In genomic region chr2:20411361-20411894, GRCh38 we compare ENCODE assay signal across 8 cellular contexts. TPM values are rescaled to one million over a fixed set of nuclear protein-coding genes. Genes with fewer than 3 reads are reported as not detected.
DNase-seq lines count a peak whose midpoint lies in the region; ATAC-seq and TF ChIP-seq lines count a peak whose summit lies in the region.

No MANE protein-coding gene starts in this region.

- H3K4me3 Mint-ChIP-seq in GM23338: no peak overlapping the region
- H3K4me3 Mint-ChIP-seq in T-cell: no peak overlapping the region

- TF ChIP-seq POLR2A in adrenal gland (IDR thresholded peaks at IDR 0.05) (no peak), gastrocnemius medialis (IDR thresholded peaks at IDR 0.05) (no peak)

- DNase-seq in GM23338 (ENCODE audit: low spot score) (peak; percentile 87), T-cell (peak; percentile 38 to 74 (median 60)), adrenal gland (peak; percentile 77 to 94 (median 90)), right cardiac atrium (peak; percentile 80 to 95 (median 91)), gastrocnemius medialis (peak; percentile 63 to 80), NCI-H128 (lab: John Stamatoyannopoulos, UW; ENCODE audit: unreplicated experiment) (no peak)

- no peak overlapping the region for H3K4me2 ChIP-seq in GM23338
- no peak overlapping the region for H3K4me2 ChIP-seq in KMS-11

- POLR2A ChIA-PET in T-cell (lab: Charles Lee): interaction anchor here (1.0 kb wide), 2 partner anchors 35 to 36 kb away, joined by 3 to 5 read pairs; partner anchors contain the start of gene RHOB (in 2 of the 2)

- WGBS in adrenal gland, 4 donors: 18 to 67% (median 21%) methylated on average over 1 to 3 of the region's 3 CpGs
- WGBS in right cardiac atrium: 22% methylated on average over 3 of the region's 3 CpGs

- H3K36me3 Mint-ChIP-seq in GM23338 (ENCODE audit: low read depth): peaks cover 3% of the 10 kb centered on the region; the same call in 2 of the 3 replicates
- H3K36me3 Mint-ChIP-seq in T-cell: peaks cover 12% of the 10 kb centered on the region

- H3K4me1 Mint-ChIP-seq in GM23338 (no peaks in the 10 kb centered on the region), T-cell (no peaks in the 10 kb centered on the region)

- H3K36me3 ChIP-seq in GM23338 (ENCODE audit: insufficient read depth) (no peaks in the 10 kb centered on the region), KMS-11 (ENCODE audit: insufficient read depth) (no peaks in the 10 kb centered on the region), adrenal gland (replicated peaks in 1 of 2) (no peaks in the 10 kb centered on the region), gastrocnemius medialis (no peaks in the 10 kb centered on the region)

- ATAC-seq in GM23338 (peak; percentile 99), T-cell (replicated peaks in 1 of 4) (peak; percentile 82 to 94 (median 88)), right cardiac atrium (peak; percentile 93), gastrocnemius medialis (peak; percentile 89 to 95)

- H4K20me1 ChIP-seq in GM23338 (replicated peaks; ENCODE audit: insufficient read depth) (no peaks in the 10 kb centered on the region), KMS-11 (ENCODE audit: insufficient read depth) (no peaks in the 10 kb centered on the region)

- H3K27me3 Mint-ChIP-seq in GM23338 (ENCODE audit: insufficient read depth, low read depth, poor library complexity) (peaks cover 9% of the 10 kb centered on the region), T-cell (peaks cover 5 to 7% of the 10 kb centered on the region in 2 donors)

- no peak overlapping the region for H3K27ac Mint-ChIP-seq in GM23338
- no peak overlapping the region for H3K27ac Mint-ChIP-seq in T-cell

- peaks cover 16% of the 10 kb centered on the region; the same call in 2 of the 3 replicates for H3K9me3 Mint-ChIP-seq in GM23338
- peaks cover 8 to 25% (median 21%) of the 10 kb centered on the region in 3 donors for H3K9me3 Mint-ChIP-seq in T-cell

- peak; percentile 97 for TF ChIP-seq CTCF in GM12873 (IDR thresholded peaks at IDR 0.05; ENCODE audit: insufficient read depth, low read depth, low read length, missing control alignments)
- peak; percentile 80 to 91 for TF ChIP-seq CTCF in GM23338 (conservative IDR thresholded peaks at IDR 0.05; ENCODE audit: low read depth in 2 of 2)
- TF ChIP-seq CTCF in KMS-11 (conservative IDR thresholded peaks at IDR 0.05; ENCODE audit: low read depth, low read length): peak; percentile 75
- TF ChIP-seq CTCF in adrenal gland (IDR thresholded peaks at IDR 0.05): peak; percentile 66 to 88 (median 83)
- TF ChIP-seq CTCF in gastrocnemius medialis (IDR thresholded peaks at IDR 0.05 in 4 of 5, conservative IDR thresholded peaks at IDR 0.05 in 1 of 5): peak; percentile 53 to 79 (median 76)

- H3K79me2 ChIP-seq in GM23338 (replicated peaks; ENCODE audit: insufficient read depth) (no peaks in the 10 kb centered on the region), KMS-11 (ENCODE audit: insufficient read depth, low read depth) (no peaks in the 10 kb centered on the region)

- no peaks in the 10 kb centered on the region for H3F3A ChIP-seq in GM23338 (replicated peaks; ENCODE audit: low read depth)

- H3K4me3 ChIP-seq in GM23338: no peak overlapping the region
- no peak overlapping the region for H3K4me3 ChIP-seq in KMS-11 (IDR thresholded peaks at IDR 0.05; ENCODE audit: insufficient read depth, low read depth, low read length)
- H3K4me3 ChIP-seq in adrenal gland: no peak overlapping the region
- no peak overlapping the region for H3K4me3 ChIP-seq in right cardiac atrium (ENCODE audit: low read length)
- no peak overlapping the region for H3K4me3 ChIP-seq in gastrocnemius medialis

- no peaks in the 10 kb centered on the region for H3K27me3 ChIP-seq in GM23338 (ENCODE audit: insufficient read depth)
- H3K27me3 ChIP-seq in KMS-11 (ENCODE audit: insufficient read depth, low read depth): no peaks in the 10 kb centered on the region
- no peaks in the 10 kb centered on the region for H3K27me3 ChIP-seq in adrenal gland
- no peaks in the 10 kb centered on the region for H3K27me3 ChIP-seq in right cardiac atrium (ENCODE audit: control insufficient read depth, insufficient read depth)
- no peaks in the 10 kb centered on the region for H3K27me3 ChIP-seq in gastrocnemius medialis

- CTCF ChIA-PET in T-cell (lab: Charles Lee): interaction anchor here (0.5 to 2.9 kb wide), 22 partner anchors 8 to 456 kb away, joined by 3 to 27 read pairs (median 5); partner anchors contain the start of genes HS1BP3 (in 2 of the 2) and RHOB (in 1 of the 2)

- intact Hi-C loops in adrenal gland (cut with DNase I): no loop called here
- intact Hi-C loops in right cardiac atrium (cut with DNase I): no loop called here
- intact Hi-C loops in gastrocnemius medialis (cut with DNase I; ENCODE audit: low total_unique reads): no loop called here

- H3K27ac ChIP-seq in GM23338 (ENCODE audit: low read depth): no peak overlapping the region
- H3K27ac ChIP-seq in KMS-11: no peak overlapping the region
- H3K27ac ChIP-seq in adrenal gland: no peak overlapping the region
- H3K27ac ChIP-seq in right cardiac atrium (ENCODE audit: low read length): no peak overlapping the region
- no peak overlapping the region for H3K27ac ChIP-seq in gastrocnemius medialis

- H2AFZ ChIP-seq in GM23338 (no peak overlapping the region), KMS-11 (ENCODE audit: low read depth) (no peak overlapping the region)

- H3K9me2 ChIP-seq in GM23338 (ENCODE audit: insufficient read depth): no peaks in the 10 kb centered on the region

- in situ Hi-C loops in gastrocnemius medialis (cut with MboI; ENCODE audit: low sequenced_read_pairs in 4 of 4): no loop called here

- H3K9ac ChIP-seq in KMS-11: no peak overlapping the region

- no peaks in the 10 kb centered on the region for H3K4me1 ChIP-seq in GM23338 (ENCODE audit: insufficient read depth)
- H3K4me1 ChIP-seq in KMS-11 (ENCODE audit: low read depth, poor library complexity, severe bottlenecking): peaks cover 9% of the 10 kb centered on the region
- no peaks in the 10 kb centered on the region for H3K4me1 ChIP-seq in adrenal gland (replicated peaks in 1 of 2)
- H3K4me1 ChIP-seq in right cardiac atrium (ENCODE audit: control insufficient read depth, insufficient read depth, low read length): no peaks in the 10 kb centered on the region
- no peaks in the 10 kb centered on the region for H3K4me1 ChIP-seq in gastrocnemius medialis

- H3K9me3 ChIP-seq in adrenal gland (replicated peaks in 1 of 3) (peaks cover 0 to 18% (median 13%) of the 10 kb centered on the region in 3 donors), right cardiac atrium (ENCODE audit: control insufficient read depth, low read length) (no peaks in the 10 kb centered on the region), gastrocnemius medialis (no peaks in the 10 kb centered on the region)

TF ChIP-seq in GM23338, 12 proteins besides CTCF, POLR2A, EP300 and RAD21 (continues in another document):
- TF ChIP-seq EZH2 (IDR thresholded peaks at IDR 0.05; ENCODE audit: low read depth, unreplicated experiment) (no peak), ETS1 (IDR thresholded peaks at IDR 0.05) (0 out of 2 replicates have a peak, but pooled peaks have one; percentile 21), STAT1 (IDR thresholded peaks at IDR 0.05; ENCODE audit: unreplicated experiment) (no peak)

RNA-seq across cellular contexts. Expression of gene RHOB, which starts 35.4 kb away (rescaled TPM):
- total RNA-seq in GM23338 (2014; rRNA removed; shearing (Covaris generic)): 26.9 and 29.2 TPM in 2 replicates
- 5.5 and 6.6 TPM in 2 replicates for polyA plus RNA-seq in GM23338 (2016; fragmentation: Nextera tagmentation; extraction: Ambion mirVana)
- 10 to 100 TPM; 11.4 to 42.4 (median 14.7) TPM for total RNA-seq in T-cell
- 1,000 to 10,000 TPM in 2 of 8 donors, 100 to 1,000 TPM in 6; 299 to 1,281 (median 765) TPM for total RNA-seq in adrenal gland
- polyA plus RNA-seq in adrenal gland: 100 to 1,000 TPM; 130 to 271 (median 232) TPM
- 100 to 1,000 TPM; 141 to 365 (median 217) TPM for total RNA-seq in right cardiac atrium
- 315 TPM for polyA plus RNA-seq in right cardiac atrium
- total RNA-seq in gastrocnemius medialis: 1,000 to 10,000 TPM in 2 of 4 donors, 100 to 1,000 TPM in 2; 696 to 1,267 (median 1,094) TPM
